ENCODE assay signal across 1 cellular context in the genomic region with DNA sequence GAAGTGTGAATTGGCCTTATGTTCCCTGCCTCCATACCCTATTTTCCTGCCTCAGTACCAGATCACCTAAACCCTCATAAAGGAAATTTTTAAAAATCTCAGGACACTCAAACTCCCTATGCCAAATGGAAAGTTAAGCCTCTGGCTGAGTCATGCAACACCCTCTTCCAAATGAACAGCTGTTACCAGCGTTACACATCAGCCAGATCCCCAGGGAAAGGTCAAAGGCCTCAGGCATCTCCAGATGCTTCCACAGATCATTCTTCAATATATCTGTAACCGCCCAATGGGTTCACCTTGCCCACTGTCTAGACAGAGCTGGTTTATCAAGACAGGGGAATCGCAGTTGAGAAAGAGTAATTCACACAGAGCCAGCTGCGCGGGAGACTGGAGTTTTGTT.
TF ChIP-seq lines count a peak whose summit lies in the region.

No MANE protein-coding gene starts in this region.

TF ChIP-seq in HepG2, 621 proteins besides CTCF, POLR2A, EP300 and RAD21:
- TF ChIP-seq NR2F6 (IDR thresholded peaks at IDR 0.05), result 0 out of 2 replicates have a peak, but pooled peaks have one; percentile 14
- no peak for TF ChIP-seq NR2F6 (CRISPR knock-in tag; IDR thresholded peaks at IDR 0.05)
- no peak for TF ChIP-seq ZNF724P (CRISPR knock-in tag; IDR thresholded peaks at IDR 0.05; ENCODE audit: borderline replicate concordance)
